Comparison of ENCODE assay signal across 27 cellular contexts in the genomic region with DNA sequence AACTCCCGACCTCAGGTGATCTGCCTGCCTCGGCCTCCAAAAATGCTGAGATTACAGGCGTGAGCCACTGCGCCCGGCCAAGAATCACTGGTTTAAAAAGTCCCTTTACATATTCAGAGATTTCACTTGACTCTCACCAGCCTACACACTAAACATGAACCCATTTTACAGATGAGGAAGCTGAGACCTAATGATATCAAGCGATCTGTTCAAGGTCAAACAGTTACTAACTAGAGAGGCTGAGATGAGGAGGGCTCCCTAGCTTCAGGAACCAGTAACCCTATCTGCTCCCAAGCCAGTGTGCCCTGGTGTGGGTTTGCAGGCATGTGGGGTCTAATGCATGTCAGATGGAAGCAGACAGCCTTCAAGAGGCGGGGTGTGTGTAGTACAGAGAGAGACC. TPM values are rescaled to one million over a fixed set of nuclear protein-coding genes. Genes with fewer than 3 reads are reported as not detected.
DNase-seq lines count a peak whose midpoint lies in the region; ATAC-seq, FAIRE-seq and TF ChIP-seq lines count a peak whose summit lies in the region.
"Had no signal": no experiment of that assay in that cellular context is flagged by ENCODE, and none has a peak within 500 bp of the region (broad histone marks: within the 10 kb centered on the region; RNA-seq: fewer than 3 reads in every experiment).

No MANE protein-coding gene starts in this region.

- no peak overlapping the region for H4K91ac ChIP-seq in neuronal stem cell (ENCODE audit: low read depth, low read length, poor library complexity)

- no peak overlapping the region for H2BK15ac ChIP-seq in neuronal stem cell (ENCODE audit: low read length)

- H3K27ac ChIP-seq in right atrium auricular region (no peak overlapping the region), K562 (ENCODE audit: extremely low read depth, low read depth, low read length) (no peak overlapping the region), neuronal stem cell (replicated peaks; ENCODE audit: low read length) (no peak overlapping the region)
- H3K27ac ChIP-seq in effector memory CD4-positive, alpha-beta T cell (ENCODE audit: insufficient read depth, low read length, poor library complexity, severe bottlenecking), result no peak overlapping the region
- H3K27ac ChIP-seq: BLaER1 had no signal

- BruUV-seq in K562 (replicated peaks; lab: Mats Ljungman, UMichigan), result no TSS peak

- H2AFZ ChIP-seq in K562 (ENCODE audit: low read depth, low read length), result no peak overlapping the region
- H2AFZ ChIP-seq in neuronal stem cell (ENCODE audit: low read length), result no peak overlapping the region

- H2BK5ac ChIP-seq in neuronal stem cell (ENCODE audit: low read length), result no peak overlapping the region

- no peak for TF ChIP-seq POLR2A in K562 (conservative IDR thresholded peaks at IDR 0.05)

- POLR2A ChIA-PET in K562 (lab: Yijun Ruan, JAX), result no interaction called here

- peaks cover 4% of the 10 kb centered on the region for H3K79me1 ChIP-seq in neuronal stem cell (ENCODE audit: low read depth, low read length)

- no peak for TF ChIP-seq EP300 in K562 (IDR thresholded peaks at IDR 0.05; ENCODE audit: low read length)

- no peak overlapping the region for H3K4ac ChIP-seq in neuronal stem cell (ENCODE audit: low read length)

- CTCF ChIA-PET in K562 (lab: Yijun Ruan, JAX; ENCODE audit: low intra/inter-chr PET ratio), result no interaction called here

- no peak for FAIRE-seq in K562 (lab: Jason Lieb, UNC)
- FAIRE-seq in bronchial epithelial cell (lab: Jason Lieb, UNC), result peak; percentile 23
- FAIRE-seq: A204.1, G401.6, GM12891, GM19239 had no signal

- no peak overlapping the region for H3K14ac ChIP-seq in neuronal stem cell (ENCODE audit: low read length)

- peak overlapping the region; percentile 68 for H2AK5ac ChIP-seq in neuronal stem cell (ENCODE audit: low read depth, low read length)

- DNase-seq in Right ventricle myocardium superior (peak; percentile 17), right atrium auricular region (ENCODE audit: low spot score) (no peak), K562 (ENCODE audit: extremely low read depth in 1 of 4, low spot score in 3 of 4) (no peak), bronchial epithelial cell (ENCODE audit: low read depth) (no peak), neuronal stem cell (ENCODE audit: low spot score) (no peak), DMS53 treated with DMSO at 0.1 percent for 48 hours (lab: John Stamatoyannopoulos, UW; ENCODE audit: unreplicated experiment) (no peak), NCI-H526 (lab: John Stamatoyannopoulos, UW) (no peak)
- DNase-seq in effector memory CD4-positive, alpha-beta T cell, result no peak
- DNase-seq: 8988T; ACHN; BE2C; C1 segment of cervical spinal cord; CD4-positive, alpha-beta memory T cell; CD4-positive, CD25-positive, alpha-beta regulatory T cell; CD8-positive, alpha-beta memory T cell; COR-L47; DMS 273 treated with DMSO at 0.1 percent for 48 hours; DMS153; DMS53; DMS79 treated with DMSO at 0.1 percent for 48 hours; GF-D8 had no signal

- intact Hi-C loops in Right ventricle myocardium superior (cut with DNase I), result no loop called here
- intact Hi-C loops in K562 (cut with micrococcal nuclease), result no loop called here

- H3K9me1 ChIP-seq in K562 (ENCODE audit: control insufficient read depth, insufficient read depth, low read length), result no peaks in the 10 kb centered on the region

- no peak for TF ChIP-seq RAD21 in K562 (CRISPR knock-in tag; conservative IDR thresholded peaks at IDR 0.05 in 1 of 2, IDR thresholded peaks at IDR 0.05 in 1 of 2)

- TF ChIP-seq CTCF in right atrium auricular region (IDR thresholded peaks at IDR 0.05), result no peak
- no peak for TF ChIP-seq CTCF in K562 (IDR thresholded peaks at IDR 0.05 in 2 of 3, conservative IDR thresholded peaks at IDR 0.05 in 1 of 3; ENCODE audit: insufficient read depth in 2 of 3, low read depth in 1 of 3, low read length in 3 of 3)
- TF ChIP-seq CTCF in bronchial epithelial cell (IDR thresholded peaks at IDR 0.05; ENCODE audit: insufficient read depth, low read length, severe bottlenecking), result no peak

- H3K27me3 ChIP-seq in right atrium auricular region (no peaks in the 10 kb centered on the region), K562 (ENCODE audit: control insufficient read depth in 2 of 2, insufficient read depth in 2 of 2, low read length in 2 of 2) (peaks cover 21 to 77% of the 10 kb centered on the region in 2 experiments; a peak in 4 of 5 replicates), bronchial epithelial cell (ENCODE audit: control insufficient read depth, insufficient read depth, low read length) (peaks cover 5% of the 10 kb centered on the region), neuronal stem cell (ENCODE audit: control insufficient read depth in 3 of 3, insufficient read depth in 3 of 3, low read depth in 1 of 3, low read length in 3 of 3) (peaks cover 0 to 15% (median 0%) of the 10 kb centered on the region in 3 experiments)
- H3K27me3 ChIP-seq in effector memory CD4-positive, alpha-beta T cell (replicated peaks; ENCODE audit: control insufficient read depth, insufficient read depth, low read length, poor library complexity, severe bottlenecking), result no peaks in the 10 kb centered on the region
- H3K27me3 ChIP-seq: BE2C, BLaER1 had no signal

- H2BK120ac ChIP-seq in neuronal stem cell (ENCODE audit: low read depth, low read length), result peak overlapping the region; percentile 26

- no peaks in the 10 kb centered on the region for H3K79me2 ChIP-seq in K562 (ENCODE audit: control insufficient read depth, insufficient read depth, low read length)

- ATAC-seq in Right ventricle myocardium superior (ENCODE audit: poor library complexity) (no peak), K562 (no peak)

- H3K4me2 ChIP-seq in K562 (ENCODE audit: insufficient read depth, low read length), result no peak overlapping the region
- no peak overlapping the region for H3K4me2 ChIP-seq in neuronal stem cell (ENCODE audit: insufficient read depth, low read length, poor library complexity, severe bottlenecking)
- H3K4me2 ChIP-seq: BLaER1 had no signal

- peak overlapping the region; percentile 40 for H3K18ac ChIP-seq in neuronal stem cell (ENCODE audit: low read length)

- no peak overlapping the region for H2BK12ac ChIP-seq in neuronal stem cell (ENCODE audit: low read length)

- H3K4me3 ChIP-seq in right atrium auricular region (no peak overlapping the region), K562 (no peak overlapping the region), bronchial epithelial cell (ENCODE audit: low read depth, low read length) (no peak overlapping the region), neuronal stem cell (ENCODE audit: low read length in 2 of 2) (no peak overlapping the region)
- no peak overlapping the region for H3K4me3 ChIP-seq in effector memory CD4-positive, alpha-beta T cell (ENCODE audit: insufficient read depth, low read depth, low read length, poor library complexity, severe bottlenecking)
- H3K4me3 ChIP-seq: BLaER1 had no signal

- H3K9ac ChIP-seq in K562 (ENCODE audit: insufficient read depth in 1 of 2, low read depth in 2 of 2, low read length in 2 of 2) (no peak overlapping the region), neuronal stem cell (ENCODE audit: low read depth, low read length, poor library complexity) (no peak overlapping the region)
- H3K9ac ChIP-seq: BLaER1 had no signal

- no peak overlapping the region for H4K8ac ChIP-seq in neuronal stem cell (ENCODE audit: low read depth, low read length)

- no peaks in the 10 kb centered on the region for H3K36me3 ChIP-seq in right atrium auricular region
- no peaks in the 10 kb centered on the region for H3K36me3 ChIP-seq in K562 (ENCODE audit: control insufficient read depth, insufficient read depth, low read length)
- no peaks in the 10 kb centered on the region for H3K36me3 ChIP-seq in bronchial epithelial cell (ENCODE audit: control insufficient read depth, insufficient read depth, low read length)
- H3K36me3 ChIP-seq in neuronal stem cell (replicated peaks in 1 of 2; ENCODE audit: control insufficient read depth in 2 of 2, insufficient read depth in 2 of 2, low read length in 2 of 2), result no peaks in the 10 kb centered on the region
- H3K36me3 ChIP-seq in effector memory CD4-positive, alpha-beta T cell (ENCODE audit: control insufficient read depth, insufficient read depth, low read length), result no peaks in the 10 kb centered on the region
- H3K36me3 ChIP-seq: BE2C, BLaER1 had no signal

- H3K23ac ChIP-seq in neuronal stem cell (ENCODE audit: low read depth, low read length, poor library complexity), result no peak overlapping the region

- H3K9me3 ChIP-seq in right atrium auricular region (no peaks in the 10 kb centered on the region), K562 (replicated peaks; ENCODE audit: control insufficient read depth, insufficient read depth, low read depth, low read length) (no peaks in the 10 kb centered on the region), neuronal stem cell (replicated peaks in 1 of 2; ENCODE audit: control insufficient read depth in 2 of 2, insufficient read depth in 1 of 2, low read depth in 1 of 2, low read length in 2 of 2) (peaks cover 0 to 2% of the 10 kb centered on the region in 2 donors)
- H3K9me3 ChIP-seq in effector memory CD4-positive, alpha-beta T cell (ENCODE audit: control insufficient read depth, low read length), result no peaks in the 10 kb centered on the region
- H3K9me3 ChIP-seq: BE2C, BLaER1 had no signal

- H4K20me1 ChIP-seq in K562 (replicated peaks; ENCODE audit: control insufficient read depth, insufficient read depth, low read length), result peaks cover 15% of the 10 kb centered on the region; the same call in 1 of the 2 replicates
- H4K20me1 ChIP-seq: BLaER1 had no signal

- in situ Hi-C loops in K562 (cut with MboI), result no loop called here

- no peaks in the 10 kb centered on the region for H3K4me1 ChIP-seq in right atrium auricular region
- H3K4me1 ChIP-seq in K562 (replicated peaks in 1 of 2; ENCODE audit: control insufficient read depth in 2 of 2, insufficient read depth in 2 of 2, low read length in 2 of 2), result no peaks in the 10 kb centered on the region
- H3K4me1 ChIP-seq in neuronal stem cell (ENCODE audit: control insufficient read depth in 2 of 2, insufficient read depth in 1 of 2, low read depth in 1 of 2, low read length in 2 of 2), result peaks cover 0 to 4% of the 10 kb centered on the region in 2 donors
- no peaks in the 10 kb centered on the region for H3K4me1 ChIP-seq in effector memory CD4-positive, alpha-beta T cell (ENCODE audit: control insufficient read depth, insufficient read depth, low read length, poor library complexity, severe bottlenecking)
- H3K4me1 ChIP-seq: BE2C had no signal

- 1% methylated on average over 7 of the region's 7 CpGs for WGBS in K562 (ENCODE audit: insufficient coverage, low coverage, missing lambda C conversion rate)
- WGBS in neuronal stem cell (ENCODE audit: extremely low coverage in 2 of 2, insufficient read length in 2 of 2, insufficient replicate concordance in 1 of 2), 2 donors, result no CpG with 5 or more reads among the region's 7 CpGs

RNA-seq across cellular contexts. Expression of a gene that starts 59.6 kb away (rescaled TPM):
- total RNA-seq in Right ventricle myocardium superior (6.2 TPM), right atrium auricular region (10 to 100 TPM; 16.2 to 27.2 TPM), K562 (2014; rRNA removed) (0.14 and 0.16 TPM in 2 replicates), K562 (2014; rRNA removed; fragmentation: Illumina TruSeq; extraction: Trizol) (0.07 and 0.16 TPM in 2 replicates), K562 (2015; rRNA removed; fragmentation: Illumina TruSeq; extraction: Trizol) (0.04 and 0.11 TPM in 2 replicates), K562 (2021) (0.42 and 0.49 TPM in 2 replicates), bronchial epithelial cell (6.8 and 16.1 TPM in 2 replicates)
- 0.79 and 1.9 TPM in 2 replicates for total RNA-seq in K562 (2011; cell fraction: chromatin; rRNA removed; ENCODE audit: low replicate concordance)
- total RNA-seq in K562 (2011; cell fraction: nucleolus; rRNA removed), result 0.17 and 0.39 TPM in 2 replicates
- total RNA-seq in K562 (2011; cell fraction: nucleoplasm; rRNA removed), result 0.23 and 1.0 TPM in 2 replicates
- polyA plus RNA-seq in K562 (2011; rRNA removed) (0.07 TPM in 2 replicates), K562 (2014; fragmentation: Illumina TruSeq; extraction: Trizol) (0.10 and 0.15 TPM in 2 replicates), K562 (2014; fragmentation: Nextera tagmentation; extraction: Ambion mirVana) (under 1 TPM in 1 of 2 experiments, not detected in 1; 0.20 TPM), K562 (2014; rRNA removed) (0.13 and 0.27 TPM in 2 replicates)
- 0.01 and 0.07 TPM in 2 replicates for polyA plus RNA-seq in K562 (2011; cell fraction: cytosol; rRNA removed)
- polyA plus RNA-seq in K562 (2011; cell fraction: nucleus; rRNA removed), result 0.13 and 0.20 TPM in 2 replicates
- polyA plus RNA-seq in K562 (2012), result 0.30 and 1.0 TPM in 2 replicates
- polyA minus RNA-seq in K562 (2011; rRNA and poly(A)+ RNA removed), result 0.03 and 0.07 TPM in 2 replicates
- polyA minus RNA-seq in K562 (2011; cell fraction: cytosol; rRNA and poly(A)+ RNA removed), result 0.55 TPM in 1 of 2 replicates, not detected in the other
- polyA minus RNA-seq in K562 (2011; cell fraction: nucleus; rRNA and poly(A)+ RNA removed), result 0.33 and 0.81 TPM in 2 replicates
- 4.6 TPM for polyA plus RNA-seq in neuronal stem cell (2013, experiment 1 of 2)
- 4.6 TPM for polyA plus RNA-seq in neuronal stem cell (2013, experiment 2 of 2)
- polyA plus RNA-seq: CD14-positive monocyte had no signal
